ENCODE assay signal across 1 cellular context in the genomic region with DNA sequence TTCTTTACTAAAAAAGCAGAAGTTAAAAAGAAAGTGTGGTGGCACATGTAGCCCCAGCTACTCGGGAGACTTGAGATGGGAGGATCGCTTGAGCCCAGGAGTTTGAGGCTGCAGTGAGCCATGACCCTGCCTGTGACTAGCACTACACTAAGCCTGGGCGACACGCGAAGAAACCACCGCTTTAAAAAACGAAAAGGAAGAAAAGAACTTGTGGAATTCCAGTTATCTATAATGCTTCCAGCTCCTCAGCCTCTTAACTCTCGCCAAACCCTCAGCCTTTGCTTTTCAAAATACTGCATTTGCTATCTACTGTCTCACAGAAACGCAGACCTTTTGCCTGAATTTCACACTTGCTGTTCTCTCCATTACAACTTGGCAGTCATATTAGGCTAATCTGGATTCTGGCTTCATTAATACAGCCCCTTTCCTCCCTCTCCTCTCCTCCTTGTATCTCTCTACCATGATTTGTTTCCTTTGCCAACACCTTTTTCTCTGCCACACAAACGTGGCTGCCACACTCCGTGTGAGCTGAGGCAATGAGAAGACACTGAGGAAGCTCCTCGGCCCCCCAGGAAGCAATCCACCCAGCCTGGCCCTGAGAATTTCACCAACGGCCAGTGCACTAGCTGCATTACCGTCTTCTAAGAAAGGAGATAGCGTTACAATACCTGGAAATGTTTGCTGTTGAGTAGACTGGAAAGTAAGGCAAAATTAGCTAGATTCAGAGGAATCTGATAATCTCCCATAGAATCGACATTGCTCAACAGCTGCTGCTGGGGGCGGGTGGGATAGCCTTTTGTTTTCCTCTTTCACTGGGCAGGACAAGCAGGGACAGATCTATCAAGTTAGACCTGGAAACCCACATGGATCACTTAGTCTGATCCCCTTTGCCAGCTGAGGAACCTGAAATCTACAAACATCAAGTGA.
TF ChIP-seq lines count a peak whose summit lies in the region.

No MANE protein-coding gene starts in this region.

TF ChIP-seq in K562, 482 proteins besides CTCF, POLR2A, EP300 and RAD21 (continued from another document and continues in another):
- TF ChIP-seq, protein P1, sequence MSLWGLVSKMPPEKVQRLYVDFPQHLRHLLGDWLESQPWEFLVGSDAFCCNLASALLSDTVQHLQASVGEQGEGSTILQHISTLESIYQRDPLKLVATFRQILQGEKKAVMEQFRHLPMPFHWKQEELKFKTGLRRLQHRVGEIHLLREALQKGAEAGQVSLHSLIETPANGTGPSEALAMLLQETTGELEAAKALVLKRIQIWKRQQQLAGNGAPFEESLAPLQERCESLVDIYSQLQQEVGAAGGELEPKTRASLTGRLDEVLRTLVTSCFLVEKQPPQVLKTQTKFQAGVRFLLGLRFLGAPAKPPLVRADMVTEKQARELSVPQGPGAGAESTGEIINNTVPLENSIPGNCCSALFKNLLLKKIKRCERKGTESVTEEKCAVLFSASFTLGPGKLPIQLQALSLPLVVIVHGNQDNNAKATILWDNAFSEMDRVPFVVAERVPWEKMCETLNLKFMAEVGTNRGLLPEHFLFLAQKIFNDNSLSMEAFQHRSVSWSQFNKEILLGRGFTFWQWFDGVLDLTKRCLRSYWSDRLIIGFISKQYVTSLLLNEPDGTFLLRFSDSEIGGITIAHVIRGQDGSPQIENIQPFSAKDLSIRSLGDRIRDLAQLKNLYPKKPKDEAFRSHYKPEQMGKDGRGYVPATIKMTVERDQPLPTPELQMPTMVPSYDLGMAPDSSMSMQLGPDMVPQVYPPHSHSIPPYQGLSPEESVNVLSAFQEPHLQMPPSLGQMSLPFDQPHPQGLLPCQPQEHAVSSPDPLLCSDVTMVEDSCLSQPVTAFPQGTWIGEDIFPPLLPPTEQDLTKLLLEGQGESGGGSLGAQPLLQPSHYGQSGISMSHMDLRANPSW (CRISPR knock-in tag; IDR thresholded peaks at IDR 0.05): no peak
- TF ChIP-seq, protein P2, sequence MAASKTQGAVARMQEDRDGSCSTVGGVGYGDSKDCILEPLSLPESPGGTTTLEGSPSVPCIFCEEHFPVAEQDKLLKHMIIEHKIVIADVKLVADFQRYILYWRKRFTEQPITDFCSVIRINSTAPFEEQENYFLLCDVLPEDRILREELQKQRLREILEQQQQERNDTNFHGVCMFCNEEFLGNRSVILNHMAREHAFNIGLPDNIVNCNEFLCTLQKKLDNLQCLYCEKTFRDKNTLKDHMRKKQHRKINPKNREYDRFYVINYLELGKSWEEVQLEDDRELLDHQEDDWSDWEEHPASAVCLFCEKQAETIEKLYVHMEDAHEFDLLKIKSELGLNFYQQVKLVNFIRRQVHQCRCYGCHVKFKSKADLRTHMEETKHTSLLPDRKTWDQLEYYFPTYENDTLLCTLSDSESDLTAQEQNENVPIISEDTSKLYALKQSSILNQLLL (CRISPR knock-in tag; IDR thresholded peaks at IDR 0.05; ENCODE audit: borderline replicate concordance): no peak
- TF ChIP-seq PHTF2 (CRISPR knock-in tag; IDR thresholded peaks at IDR 0.05): 0 out of 2 replicates have a peak, but pooled peaks have one; percentile 15
- TF ChIP-seq SIN3A (IDR thresholded peaks at IDR 0.05; ENCODE audit: borderline replicate concordance in 2 of 2, control insufficient read depth in 1 of 2, low read depth in 2 of 2, low read length in 2 of 2): no peak
- no peak for TF ChIP-seq HLTF (IDR thresholded peaks at IDR 0.05)
- no peak for TF ChIP-seq DNMT1 (IDR thresholded peaks at IDR 0.05)
- peak in 1 of 2 experiments; percentile 91; a peak in 2 of 4 replicates for TF ChIP-seq TBL1XR1 (IDR thresholded peaks at IDR 0.05; ENCODE audit: low read length in 2 of 2)
- TF ChIP-seq, protein P3, sequence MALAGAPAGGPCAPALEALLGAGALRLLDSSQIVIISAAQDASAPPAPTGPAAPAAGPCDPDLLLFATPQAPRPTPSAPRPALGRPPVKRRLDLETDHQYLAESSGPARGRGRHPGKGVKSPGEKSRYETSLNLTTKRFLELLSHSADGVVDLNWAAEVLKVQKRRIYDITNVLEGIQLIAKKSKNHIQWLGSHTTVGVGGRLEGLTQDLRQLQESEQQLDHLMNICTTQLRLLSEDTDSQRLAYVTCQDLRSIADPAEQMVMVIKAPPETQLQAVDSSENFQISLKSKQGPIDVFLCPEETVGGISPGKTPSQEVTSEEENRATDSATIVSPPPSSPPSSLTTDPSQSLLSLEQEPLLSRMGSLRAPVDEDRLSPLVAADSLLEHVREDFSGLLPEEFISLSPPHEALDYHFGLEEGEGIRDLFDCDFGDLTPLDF (CRISPR knock-in tag; IDR thresholded peaks at IDR 0.05): no peak
- peak in 1 of 2 experiments; percentile 78; a peak in 2 of 4 replicates for TF ChIP-seq RCOR1 (IDR thresholded peaks at IDR 0.05; ENCODE audit: borderline replicate concordance in 1 of 2, low read depth in 2 of 2, low read length in 2 of 2)
- TF ChIP-seq, protein P4, sequence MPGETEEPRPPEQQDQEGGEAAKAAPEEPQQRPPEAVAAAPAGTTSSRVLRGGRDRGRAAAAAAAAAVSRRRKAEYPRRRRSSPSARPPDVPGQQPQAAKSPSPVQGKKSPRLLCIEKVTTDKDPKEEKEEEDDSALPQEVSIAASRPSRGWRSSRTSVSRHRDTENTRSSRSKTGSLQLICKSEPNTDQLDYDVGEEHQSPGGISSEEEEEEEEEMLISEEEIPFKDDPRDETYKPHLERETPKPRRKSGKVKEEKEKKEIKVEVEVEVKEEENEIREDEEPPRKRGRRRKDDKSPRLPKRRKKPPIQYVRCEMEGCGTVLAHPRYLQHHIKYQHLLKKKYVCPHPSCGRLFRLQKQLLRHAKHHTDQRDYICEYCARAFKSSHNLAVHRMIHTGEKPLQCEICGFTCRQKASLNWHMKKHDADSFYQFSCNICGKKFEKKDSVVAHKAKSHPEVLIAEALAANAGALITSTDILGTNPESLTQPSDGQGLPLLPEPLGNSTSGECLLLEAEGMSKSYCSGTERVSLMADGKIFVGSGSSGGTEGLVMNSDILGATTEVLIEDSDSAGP (CRISPR knock-in tag; IDR thresholded peaks at IDR 0.05): no peak
- no peak for TF ChIP-seq EZH2 (IDR thresholded peaks at IDR 0.05; ENCODE audit: borderline replicate concordance, low read depth, low read length)
- TF ChIP-seq, protein P5, sequence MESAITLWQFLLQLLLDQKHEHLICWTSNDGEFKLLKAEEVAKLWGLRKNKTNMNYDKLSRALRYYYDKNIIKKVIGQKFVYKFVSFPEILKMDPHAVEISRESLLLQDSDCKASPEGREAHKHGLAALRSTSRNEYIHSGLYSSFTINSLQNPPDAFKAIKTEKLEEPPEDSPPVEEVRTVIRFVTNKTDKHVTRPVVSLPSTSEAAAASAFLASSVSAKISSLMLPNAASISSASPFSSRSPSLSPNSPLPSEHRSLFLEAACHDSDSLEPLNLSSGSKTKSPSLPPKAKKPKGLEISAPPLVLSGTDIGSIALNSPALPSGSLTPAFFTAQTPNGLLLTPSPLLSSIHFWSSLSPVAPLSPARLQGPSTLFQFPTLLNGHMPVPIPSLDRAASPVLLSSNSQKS (CRISPR knock-in tag; IDR thresholded peaks at IDR 0.05): no peak
- no peak for TF ChIP-seq CAMTA2 (CRISPR knock-in tag; conservative IDR thresholded peaks at IDR 0.05)
- TF ChIP-seq ZNF263 (CRISPR knock-in tag; IDR thresholded peaks at IDR 0.05; ENCODE audit: borderline replicate concordance): no peak; the same call in 1 of the 2 replicates
- TF ChIP-seq ZNF445 (CRISPR knock-in tag; IDR thresholded peaks at IDR 0.05; ENCODE audit: low read depth): no peak
- no peak for TF ChIP-seq U2AF1 (optimal IDR thresholded peaks at IDR 0.05; ENCODE audit: low read depth, low read length)
- TF ChIP-seq NONO (IDR thresholded peaks at IDR 0.05; ENCODE audit: low read depth in 2 of 2, low read length in 1 of 2): no peak
- peak in 1 of 2 experiments; percentile 16; a peak in 2 of 4 replicates for TF ChIP-seq TRIM24 (IDR thresholded peaks at IDR 0.05)
- no peak for TF ChIP-seq ZNF347 (CRISPR knock-in tag; IDR thresholded peaks at IDR 0.05; ENCODE audit: low read depth)
- TF ChIP-seq NCOA4 (IDR thresholded peaks at IDR 0.05; ENCODE audit: partially characterized antibody): no peak
- no peak for TF ChIP-seq ZNF124 (CRISPR knock-in tag; IDR thresholded peaks at IDR 0.05)
- peak; percentile 16; the same call in 1 of the 2 replicates for TF ChIP-seq EGR1 (conservative IDR thresholded peaks at IDR 0.05)
- no peak for TF ChIP-seq MIER1 (IDR thresholded peaks at IDR 0.05; ENCODE audit: low read depth)
- no peak for TF ChIP-seq MCM7 (IDR thresholded peaks at IDR 0.05)
- TF ChIP-seq ESRRB (CRISPR knock-in tag; IDR thresholded peaks at IDR 0.05; ENCODE audit: borderline replicate concordance): no peak
- TF ChIP-seq ELF4 (CRISPR knock-in tag; IDR thresholded peaks at IDR 0.05): no peak
- TF ChIP-seq, protein P6, sequence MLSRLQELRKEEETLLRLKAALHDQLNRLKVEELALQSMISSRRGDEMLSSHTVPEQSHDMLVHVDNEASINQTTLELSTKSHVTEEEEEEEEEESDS (CRISPR knock-in tag; IDR thresholded peaks at IDR 0.05): no peak
- TF ChIP-seq SNIP1 (IDR thresholded peaks at IDR 0.05; ENCODE audit: low read depth): no peak
- no peak for TF ChIP-seq ZNF764 (CRISPR knock-in tag; IDR thresholded peaks at IDR 0.05; ENCODE audit: low read depth)
- TF ChIP-seq ZNF707 (CRISPR knock-in tag; conservative IDR thresholded peaks at IDR 0.05): no peak
- no peak for TF ChIP-seq ZNF354B (CRISPR knock-in tag; IDR thresholded peaks at IDR 0.05)
- TF ChIP-seq RBM25 (IDR thresholded peaks at IDR 0.05; ENCODE audit: low read depth, low read length, severe bottlenecking): no peak
- TF ChIP-seq ZNF551 (CRISPR knock-in tag; IDR thresholded peaks at IDR 0.05): no peak
- TF ChIP-seq MXI1 (IDR thresholded peaks at IDR 0.05; ENCODE audit: low read depth, low read length): no peak
- no peak for TF ChIP-seq ZNF282 (CRISPR knock-in tag; IDR thresholded peaks at IDR 0.05)
- TF ChIP-seq NFE2L1 (tag; IDR thresholded peaks at IDR 0.05; ENCODE audit: borderline replicate concordance, low read depth): no peak
- TF ChIP-seq PTTG1 (tag; IDR thresholded peaks at IDR 0.05; ENCODE audit: low read depth): 0 out of 2 replicates have a peak, but pooled peaks have one; percentile 16
- TF ChIP-seq ATF7 (IDR thresholded peaks at IDR 0.05): peak; percentile 61
- TF ChIP-seq ZFPM2 (CRISPR knock-in tag; IDR thresholded peaks at IDR 0.05): 0 out of 2 replicates have a peak, but pooled peaks have one; percentile 53
- TF ChIP-seq, protein P7, sequence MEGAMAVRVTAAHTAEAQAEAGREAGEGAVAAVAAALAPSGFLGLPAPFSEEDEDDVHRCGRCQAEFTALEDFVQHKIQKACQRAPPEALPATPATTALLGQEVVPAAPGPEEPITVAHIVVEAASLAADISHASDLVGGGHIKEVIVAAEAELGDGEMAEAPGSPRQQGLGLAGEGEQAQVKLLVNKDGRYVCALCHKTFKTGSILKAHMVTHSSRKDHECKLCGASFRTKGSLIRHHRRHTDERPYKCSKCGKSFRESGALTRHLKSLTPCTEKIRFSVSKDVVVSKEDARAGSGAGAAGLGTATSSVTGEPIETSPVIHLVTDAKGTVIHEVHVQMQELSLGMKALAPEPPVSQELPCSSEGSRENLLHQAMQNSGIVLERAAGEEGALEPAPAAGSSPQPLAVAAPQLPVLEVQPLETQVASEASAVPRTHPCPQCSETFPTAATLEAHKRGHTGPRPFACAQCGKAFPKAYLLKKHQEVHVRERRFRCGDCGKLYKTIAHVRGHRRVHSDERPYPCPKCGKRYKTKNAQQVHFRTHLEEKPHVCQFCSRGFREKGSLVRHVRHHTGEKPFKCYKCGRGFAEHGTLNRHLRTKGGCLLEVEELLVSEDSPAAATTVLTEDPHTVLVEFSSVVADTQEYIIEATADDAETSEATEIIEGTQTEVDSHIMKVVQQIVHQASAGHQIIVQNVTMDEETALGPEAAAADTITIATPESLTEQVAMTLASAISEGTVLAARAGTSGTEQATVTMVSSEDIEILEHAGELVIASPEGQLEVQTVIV (CRISPR knock-in tag; IDR thresholded peaks at IDR 0.05; ENCODE audit: borderline replicate concordance): peak; percentile 64; the same call in 1 of the 2 replicates
- TF ChIP-seq, protein P8, sequence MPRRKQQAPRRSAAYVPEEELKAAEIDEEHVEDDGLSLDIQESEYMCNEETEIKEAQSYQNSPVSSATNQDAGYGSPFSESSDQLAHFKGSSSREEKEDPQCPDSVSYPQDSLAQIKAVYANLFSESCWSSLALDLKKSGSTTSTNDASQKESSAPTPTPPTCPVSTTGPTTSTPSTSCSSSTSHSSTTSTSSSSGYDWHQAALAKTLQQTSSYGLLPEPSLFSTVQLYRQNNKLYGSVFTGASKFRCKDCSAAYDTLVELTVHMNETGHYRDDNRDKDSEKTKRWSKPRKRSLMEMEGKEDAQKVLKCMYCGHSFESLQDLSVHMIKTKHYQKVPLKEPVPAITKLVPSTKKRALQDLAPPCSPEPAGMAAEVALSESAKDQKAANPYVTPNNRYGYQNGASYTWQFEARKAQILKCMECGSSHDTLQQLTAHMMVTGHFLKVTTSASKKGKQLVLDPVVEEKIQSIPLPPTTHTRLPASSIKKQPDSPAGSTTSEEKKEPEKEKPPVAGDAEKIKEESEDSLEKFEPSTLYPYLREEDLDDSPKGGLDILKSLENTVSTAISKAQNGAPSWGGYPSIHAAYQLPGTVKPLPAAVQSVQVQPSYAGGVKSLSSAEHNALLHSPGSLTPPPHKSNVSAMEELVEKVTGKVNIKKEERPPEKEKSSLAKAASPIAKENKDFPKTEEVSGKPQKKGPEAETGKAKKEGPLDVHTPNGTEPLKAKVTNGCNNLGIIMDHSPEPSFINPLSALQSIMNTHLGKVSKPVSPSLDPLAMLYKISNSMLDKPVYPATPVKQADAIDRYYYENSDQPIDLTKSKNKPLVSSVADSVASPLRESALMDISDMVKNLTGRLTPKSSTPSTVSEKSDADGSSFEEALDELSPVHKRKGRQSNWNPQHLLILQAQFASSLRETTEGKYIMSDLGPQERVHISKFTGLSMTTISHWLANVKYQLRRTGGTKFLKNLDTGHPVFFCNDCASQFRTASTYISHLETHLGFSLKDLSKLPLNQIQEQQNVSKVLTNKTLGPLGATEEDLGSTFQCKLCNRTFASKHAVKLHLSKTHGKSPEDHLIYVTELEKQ (CRISPR knock-in tag; IDR thresholded peaks at IDR 0.05): no peak
- no peak for TF ChIP-seq PRPF4 (IDR thresholded peaks at IDR 0.05; ENCODE audit: insufficient read depth, low read depth, low read length, poor library complexity, severe bottlenecking)
- TF ChIP-seq LCOR (CRISPR knock-in tag; IDR thresholded peaks at IDR 0.05): no peak
- peak; percentile 38 for TF ChIP-seq ESRRA (IDR thresholded peaks at IDR 0.05; ENCODE audit: borderline replicate concordance, low read depth)
- TF ChIP-seq HNRNPH1 (optimal IDR thresholded peaks at IDR 0.05; ENCODE audit: low read depth, low read length): no peak
